19 cellular contexts compared by ENCODE assay signal in genomic region chr2:211835695-211836094, GRCh38.
DNase-seq lines count a peak whose midpoint lies in the region; ATAC-seq and TF ChIP-seq lines count a peak whose summit lies in the region.
"Had no signal": no experiment of that assay in that cellular context is flagged by ENCODE, and none has a peak within 500 bp of the region (broad histone marks: within the 10 kb centered on the region; RNA-seq: fewer than 3 reads in every experiment).

No MANE protein-coding gene starts in this region.

- H3K79me2 ChIP-seq in MM.1S (ENCODE audit: low read length): no peaks in the 10 kb centered on the region

- no peaks in the 10 kb centered on the region for H4K20me1 ChIP-seq in MM.1S (ENCODE audit: insufficient read depth, low read length)

- no peaks in the 10 kb centered on the region for H3K9me2 ChIP-seq in MM.1S (replicated peaks; ENCODE audit: insufficient read depth, low read length)

- no peaks in the 10 kb centered on the region for H3K27me3 ChIP-seq in MM.1S (replicated peaks; ENCODE audit: insufficient read depth, low read length)
- H3K27me3 ChIP-seq: BE2C had no signal

- H3K4me1 ChIP-seq in MM.1S (ENCODE audit: low read length): peaks cover 24% of the 10 kb centered on the region
- H3K4me1 ChIP-seq: BE2C had no signal

- H3F3A ChIP-seq in MM.1S (ENCODE audit: insufficient read depth, low read length): peaks cover 8% of the 10 kb centered on the region

- DNase-seq in DMS53 (lab: John Stamatoyannopoulos, UW) (peak; percentile 32), DMS53 treated with DMSO at 0.1 percent for 48 hours (lab: John Stamatoyannopoulos, UW; ENCODE audit: unreplicated experiment) (peak; percentile 14), MM.1S (no peak), NCI-H748 treated with DMSO at 0.1 percent for 48 hours (lab: John Stamatoyannopoulos, UW) (peak; percentile 21), NCI-H1092 treated with DMSO at 0.1 percent for 48 hours (lab: John Stamatoyannopoulos, UW) (no peak), midbrain (lab: John Stamatoyannopoulos, UW) (no peak)
- no peak for DNase-seq in stimulated activated naive B cell treated with anti-CD40 and anti-IgM and Interleukin-4, amounts not matched to agents 10 μg/mL and 1 μg/mL and 100 μg/mL, for 72 hours
- DNase-seq in stimulated activated naive CD4-positive, alpha-beta T cell (lab: John Stamatoyannopoulos, UW): no peak
- DNase-seq: ACHN; BE2C; C1 segment of cervical spinal cord; CD4-positive, CD25-positive, alpha-beta regulatory T cell; CD8-positive, alpha-beta memory T cell; DMS 273 treated with DMSO at 0.1 percent for 48 hours; DND-41; EL; GM23248; HCEC 1CT had no signal

- peaks cover 0 to 3% of the 10 kb centered on the region in 2 donors for H3K9me3 Mint-ChIP-seq in stimulated activated naive B cell treated with anti-CD40 and anti-IgM and Interleukin-4, amounts not matched to agents 10 μg/mL and 1 μg/mL and 100 μg/mL, for 72 hours

- no peak for TF ChIP-seq CTCF in MM.1S (IDR thresholded peaks at IDR 0.05; ENCODE audit: low read length)

- peak overlapping the region; percentile 56; the same call in 1 of the 2 replicates for H3K4me2 ChIP-seq in MM.1S (ENCODE audit: low read depth, low read length)

- peak overlapping the region; percentile 58; the same call in 1 of the 2 replicates for H3K27ac ChIP-seq in MM.1S (ENCODE audit: low read length)
- H3K27ac ChIP-seq: GM23248 had no signal

- no peak for ATAC-seq in stimulated activated naive B cell treated with anti-CD40 and anti-IgM and Interleukin-4, amounts not matched to agents 10 μg/mL and 1 μg/mL and 100 μg/mL, for 72 hours (replicated peaks)
- ATAC-seq: GM12878 had no signal

- H3K9me3 ChIP-seq in MM.1S (replicated peaks; ENCODE audit: insufficient read depth, low read length): no peaks in the 10 kb centered on the region
- H3K9me3 ChIP-seq: BE2C had no signal

- no peak overlapping the region for H3K9ac ChIP-seq in MM.1S (ENCODE audit: low read length)
- H3K9ac ChIP-seq: GM23248 had no signal

- H3K27ac Mint-ChIP-seq in stimulated activated naive B cell treated with anti-CD40 and anti-IgM and Interleukin-4, amounts not matched to agents 10 μg/mL and 1 μg/mL and 100 μg/mL, for 72 hours: no peak overlapping the region
- H3K27ac Mint-ChIP-seq: CD4-positive, CD25-positive, alpha-beta regulatory T cell; CD8-positive, alpha-beta memory T cell had no signal

- H3K4me1 Mint-ChIP-seq in stimulated activated naive B cell treated with anti-CD40 and anti-IgM and Interleukin-4, amounts not matched to agents 10 μg/mL and 1 μg/mL and 100 μg/mL, for 72 hours: no peaks in the 10 kb centered on the region
- H3K4me1 Mint-ChIP-seq: CD4-positive, CD25-positive, alpha-beta regulatory T cell; CD8-positive, alpha-beta memory T cell had no signal

- no peaks in the 10 kb centered on the region for H3K36me3 Mint-ChIP-seq in stimulated activated naive B cell treated with anti-CD40 and anti-IgM and Interleukin-4, amounts not matched to agents 10 μg/mL and 1 μg/mL and 100 μg/mL, for 72 hours
- H3K36me3 Mint-ChIP-seq: CD4-positive, CD25-positive, alpha-beta regulatory T cell; CD8-positive, alpha-beta memory T cell had no signal

- no peak overlapping the region for H2AFZ ChIP-seq in MM.1S (ENCODE audit: low read length)
- H2AFZ ChIP-seq: GM23248 had no signal

- no peak overlapping the region for H3K4me3 ChIP-seq in MM.1S (ENCODE audit: low read length)
- H3K4me3 ChIP-seq: GM12878, GM23248 had no signal

- H3K36me3 ChIP-seq in MM.1S (replicated peaks; ENCODE audit: insufficient read depth, low read length): no peaks in the 10 kb centered on the region
- H3K36me3 ChIP-seq: BE2C had no signal

- no peaks in the 10 kb centered on the region for H3K27me3 Mint-ChIP-seq in stimulated activated naive B cell treated with anti-CD40 and anti-IgM and Interleukin-4, amounts not matched to agents 10 μg/mL and 1 μg/mL and 100 μg/mL, for 72 hours
- H3K27me3 Mint-ChIP-seq: CD4-positive, CD25-positive, alpha-beta regulatory T cell; CD8-positive, alpha-beta memory T cell had no signal

- H3K4me3 Mint-ChIP-seq in stimulated activated naive B cell treated with anti-CD40 and anti-IgM and Interleukin-4, amounts not matched to agents 10 μg/mL and 1 μg/mL and 100 μg/mL, for 72 hours: no peak overlapping the region
- H3K4me3 Mint-ChIP-seq: CD4-positive, CD25-positive, alpha-beta regulatory T cell; CD8-positive, alpha-beta memory T cell had no signal

Comparison
In these comparisons a context has a peak if more than half of its experiments do, and no peak if none do; other contexts are left out.
1. DNase-seq: peak in DMS53 (single experiment), DMS53 treated with DMSO at 0.1 percent for 48 hours (single experiment) and NCI-H748 treated with DMSO at 0.1 percent for 48 hours (single experiment); none in MM.1S (single experiment), stimulated activated naive B cell treated with anti-CD40 and anti-IgM and Interleukin-4, amounts not matched to agents 10 μg/mL and 1 μg/mL and 100 μg/mL, for 72 hours (single experiment), NCI-H1092 treated with DMSO at 0.1 percent for 48 hours (single experiment), midbrain (single experiment) and stimulated activated naive CD4-positive, alpha-beta T cell (0 of 6).